In genomic region chr5:43313035-43313853, GRCh38 we compare ENCODE assay signal across 2 cellular contexts.
TF ChIP-seq lines count a peak whose summit lies in the region.

TSS of gene HMGCS1 (minus strand) at chr5:43313412. CDS start at chr5:43298965, 14,447 bp downstream.

TF ChIP-seq in IMR-90, 13 proteins besides CTCF, POLR2A, EP300 and RAD21 (continued from another document):
- TF ChIP-seq FOS (IDR thresholded peaks at IDR 0.05; ENCODE audit: low read depth, low read length) (peak; percentile 85), NFE2L2 (IDR thresholded peaks at IDR 0.05; ENCODE audit: low read depth, low read length) (peak; percentile 53; the same call in 1 of the 2 replicates), USF2 (IDR thresholded peaks at IDR 0.05; ENCODE audit: low read depth, low read length) (peak; percentile 79), ELK1 (IDR thresholded peaks at IDR 0.05; ENCODE audit: borderline replicate concordance, low read depth, low read length) (no peak), BHLHE40 (IDR thresholded peaks at IDR 0.05; ENCODE audit: low read depth, low read length) (peak; percentile 98)

TF ChIP-seq in endothelial cell of umbilical vein, 7 proteins besides CTCF, POLR2A, EP300 and RAD21 (continued from another document):
- TF ChIP-seq MAX (IDR thresholded peaks at IDR 0.05; ENCODE audit: insufficient read depth, insufficient read length) (peak; percentile 65), FOS (IDR thresholded peaks at IDR 0.05; ENCODE audit: borderline replicate concordance, insufficient read depth, low read length) (peak; percentile 13), JUN (IDR thresholded peaks at IDR 0.05; ENCODE audit: borderline replicate concordance, insufficient read depth, insufficient read length, low read depth) (peak; percentile 19)
TF ChIP-seq in endothelial cell of umbilical vein: peak in this region for 4.
